In the genomic region with DNA sequence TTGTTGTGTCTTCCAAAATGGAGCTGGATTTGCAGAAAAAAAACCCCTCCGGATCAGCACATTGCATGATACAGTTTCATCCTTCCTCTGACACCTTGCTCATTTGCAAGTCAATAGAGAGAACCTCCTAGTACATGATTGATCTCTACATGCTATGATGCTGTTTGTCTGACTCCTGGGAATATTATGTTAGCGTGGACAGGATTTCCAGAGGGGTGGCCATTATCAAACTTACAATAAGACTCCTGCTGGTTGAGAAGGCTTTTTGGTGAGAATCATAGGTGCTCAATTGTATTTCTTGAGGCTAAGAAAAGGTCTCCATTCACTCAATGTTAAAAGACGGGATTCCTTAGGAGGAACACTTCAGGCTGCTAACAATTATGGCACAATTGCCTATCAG, we compare ENCODE assay signal across 25 cellular contexts.
"Had no signal": no experiment of that assay in that cellular context is flagged by ENCODE, and none has a peak within 500 bp of the region (broad histone marks: within the 10 kb centered on the region; RNA-seq: fewer than 3 reads in every experiment).

No MANE protein-coding gene starts in this region.

- H3K9me3 Mint-ChIP-seq: activated naive CD4-positive, alpha-beta T cell treated with anti-CD3 and anti-CD28 coated beads, Interleukin-2, amount 50 U/mL, for 72 hours; central memory CD8-positive, alpha-beta T cell; endodermal cell; memory B cell; nephron; stimulated activated naive B cell treated with anti-CD40 and anti-IgM and Interleukin-4, amounts not matched to agents 10 μg/mL and 1 μg/mL and 100 μg/mL, for 72 hours; type B pancreatic cell; WTC11 had no signal

- ATAC-seq: activated naive CD4-positive, alpha-beta T cell treated with anti-CD3 and anti-CD28 coated beads, Interleukin-2, amount 50 U/mL, for 72 hours; left colon had no signal

- H3K9me3 ChIP-seq: adrenal gland, breast epithelium, esophagus squamous epithelium, gastroesophageal sphincter, heart left ventricle, sigmoid colon, thoracic aorta, vagina had no signal

- H3K27me3 Mint-ChIP-seq: memory B cell; stimulated activated naive B cell treated with anti-CD40 and anti-IgM and Interleukin-4, amounts not matched to agents 10 μg/mL and 1 μg/mL and 100 μg/mL, for 72 hours; type B pancreatic cell had no signal

- DNase-seq: activated gamma-delta T cell treated with Interleukin-2 at 50 U/mL for 16 hours; activated T-cell treated with anti-CD3 and anti-CD28 coated beads, Interleukin-2, amount 50 U/mL, for 1 hour; endodermal cell; esophagus squamous epithelium; islet precursor cell; retina; stimulated activated CD4-positive, alpha-beta T cell treated with anti-CD3 and anti-CD28 coated beads, Interleukin-15, amount 100 ng/mL, for 24 hours; T-helper 9 cell had no signal

- H3K27ac ChIP-seq: breast epithelium, coronary artery, esophagus squamous epithelium, gastroesophageal sphincter, sigmoid colon, thoracic aorta, vagina had no signal

- H3K27ac Mint-ChIP-seq: activated naive CD4-positive, alpha-beta T cell treated with anti-CD3 and anti-CD28 coated beads, Interleukin-2, amount 50 U/mL, for 72 hours; endodermal cell; memory B cell; nephron; stimulated activated naive B cell treated with anti-CD40 and anti-IgM and Interleukin-4, amounts not matched to agents 10 μg/mL and 1 μg/mL and 100 μg/mL, for 72 hours; type B pancreatic cell; WTC11 had no signal

- H3K4me1 Mint-ChIP-seq: central memory CD8-positive, alpha-beta T cell; nephron had no signal

- H3K36me3 Mint-ChIP-seq: activated naive CD4-positive, alpha-beta T cell treated with anti-CD3 and anti-CD28 coated beads, Interleukin-2, amount 50 U/mL, for 72 hours; memory B cell; stimulated activated naive B cell treated with anti-CD40 and anti-IgM and Interleukin-4, amounts not matched to agents 10 μg/mL and 1 μg/mL and 100 μg/mL, for 72 hours; type B pancreatic cell; WTC11 had no signal

- H3K36me3 ChIP-seq: adrenal gland, breast epithelium, esophagus squamous epithelium, gastroesophageal sphincter, heart left ventricle, sigmoid colon, thoracic aorta, vagina had no signal

- H3K4me1 ChIP-seq: adrenal gland, breast epithelium, esophagus squamous epithelium, gastroesophageal sphincter, sigmoid colon, vagina had no signal

- H3K4me3 ChIP-seq: adrenal gland, breast epithelium, coronary artery, esophagus squamous epithelium, gastroesophageal sphincter, heart left ventricle, sigmoid colon, smooth muscle cell, thoracic aorta, vagina had no signal

- H3K27me3 ChIP-seq: adrenal gland, breast epithelium, esophagus squamous epithelium, sigmoid colon, vagina had no signal

- H3K4me3 Mint-ChIP-seq: central memory CD8-positive, alpha-beta T cell; endodermal cell; nephron; type B pancreatic cell; WTC11 had no signal
